25 cellular contexts compared by ENCODE assay signal in genomic region chr5:148924817-148925216, GRCh38.
DNase-seq lines count a peak whose midpoint lies in the region; ATAC-seq and TF ChIP-seq lines count a peak whose summit lies in the region.
"Had no signal": no experiment of that assay in that cellular context is flagged by ENCODE, and none has a peak within 500 bp of the region (broad histone marks: within the 10 kb centered on the region; RNA-seq: fewer than 3 reads in every experiment).

No MANE protein-coding gene starts in this region.

- H4K20me1 ChIP-seq in PC-9 (ENCODE audit: insufficient read depth): no peaks in the 10 kb centered on the region

- TF ChIP-seq CTCF in PC-9 (conservative IDR thresholded peaks at IDR 0.05) (no peak), epithelial cell of esophagus (IDR thresholded peaks at IDR 0.05; ENCODE audit: insufficient read depth, low read depth, low read length, missing control alignments) (no peak)

- 0 out of 2 replicates have a peak, but pooled peaks cover 4% of the 10 kb centered on the region for H3F3A ChIP-seq in PC-9 (ENCODE audit: insufficient read depth, low read depth)

- no peaks in the 10 kb centered on the region for H3K36me3 Mint-ChIP-seq in activated CD4-positive, alpha-beta memory T cell treated with anti-CD3 and anti-CD28 coated beads for 36 hours
- H3K36me3 Mint-ChIP-seq: natural killer cell treated with Interleukin-12 subunit alpha and Interleukin-12 subunit beta and Interleukin-15 and Interleukin-18, amount 100 ng/mL, for 72 hours had no signal

- H3K36me3 ChIP-seq in PC-9 (ENCODE audit: low read depth): peaks cover 4% of the 10 kb centered on the region; the same call in 1 of the 2 replicates
- H3K36me3 ChIP-seq: pancreas, uterus had no signal

- peaks cover 5% of the 10 kb centered on the region for H3K4me1 Mint-ChIP-seq in activated CD4-positive, alpha-beta memory T cell treated with anti-CD3 and anti-CD28 coated beads for 36 hours (ENCODE audit: low read depth)
- H3K4me1 Mint-ChIP-seq: activated CD4-positive, alpha-beta T cell treated with anti-CD3 and anti-CD28 coated beads, Interleukin-2, amount 10 ng/mL, durations not matched to agents 7 days and 5 days had no signal

- H3K4me1 ChIP-seq in PC-9 (replicated peaks; ENCODE audit: insufficient read depth): peaks cover 24% of the 10 kb centered on the region
- H3K4me1 ChIP-seq: pancreas, uterus had no signal

- H3K27ac Mint-ChIP-seq in activated CD4-positive, alpha-beta memory T cell treated with anti-CD3 and anti-CD28 coated beads for 36 hours: no peak overlapping the region
- H3K27ac Mint-ChIP-seq: activated CD4-positive, alpha-beta T cell treated with anti-CD3 and anti-CD28 coated beads, Interleukin-2, amount 10 ng/mL, durations not matched to agents 7 days and 5 days; natural killer cell treated with Interleukin-12 subunit alpha and Interleukin-12 subunit beta and Interleukin-15 and Interleukin-18, amount 100 ng/mL, for 72 hours; T-helper 1 cell treated with Interleukin-12 subunit alpha and Interleukin-12 subunit beta and Interleukin-4 antibody, amounts not matched to agents 30 μg/mL and 1 μg/mL, for 36 hours had no signal

- no peaks in the 10 kb centered on the region for H3K9me2 ChIP-seq in PC-9 (ENCODE audit: insufficient read depth)

- peaks cover 6% of the 10 kb centered on the region; the same call in 1 of the 2 replicates for H3K9me3 ChIP-seq in PC-9 (ENCODE audit: insufficient read depth, low read depth)
- H3K9me3 ChIP-seq: pancreas, uterus had no signal

- H3K27ac ChIP-seq in PC-9: peak overlapping the region; percentile 70
- H3K27ac ChIP-seq: hepatocyte, pancreas, uterus had no signal

- no peaks in the 10 kb centered on the region for H3K9me3 Mint-ChIP-seq in activated CD4-positive, alpha-beta memory T cell treated with anti-CD3 and anti-CD28 coated beads for 36 hours
- H3K9me3 Mint-ChIP-seq: activated CD4-positive, alpha-beta T cell treated with anti-CD3 and anti-CD28 coated beads, Interleukin-2, amount 10 ng/mL, durations not matched to agents 7 days and 5 days; central memory CD8-positive, alpha-beta T cell; natural killer cell treated with Interleukin-12 subunit alpha and Interleukin-12 subunit beta and Interleukin-15 and Interleukin-18, amount 100 ng/mL, for 72 hours; T-helper 1 cell treated with Interleukin-12 subunit alpha and Interleukin-12 subunit beta and Interleukin-4 antibody, amounts not matched to agents 30 μg/mL and 1 μg/mL, for 36 hours had no signal

- peaks cover 19% of the 10 kb centered on the region for H3K27me3 Mint-ChIP-seq in activated CD4-positive, alpha-beta memory T cell treated with anti-CD3 and anti-CD28 coated beads for 36 hours

- H3K4me3 ChIP-seq in PC-9: no peak overlapping the region
- no peak overlapping the region for H3K4me3 ChIP-seq in epithelial cell of esophagus (ENCODE audit: low read length)
- H3K4me3 ChIP-seq: GM12878, hepatocyte, pancreas, uterus had no signal

- peak overlapping the region; percentile 48 for H3K4me2 ChIP-seq in PC-9
- H3K4me2 ChIP-seq: hepatocyte had no signal

- BruUV-seq in PC-9 (replicated peaks; lab: Mats Ljungman, UMichigan): no TSS peak

- H2AFZ ChIP-seq in PC-9: no peak overlapping the region
- H2AFZ ChIP-seq: hepatocyte had no signal

- no peak overlapping the region for H3K4me3 Mint-ChIP-seq in activated CD4-positive, alpha-beta memory T cell treated with anti-CD3 and anti-CD28 coated beads for 36 hours
- H3K4me3 Mint-ChIP-seq: activated CD4-positive, alpha-beta T cell treated with anti-CD3 and anti-CD28 coated beads, Interleukin-2, amount 10 ng/mL, durations not matched to agents 7 days and 5 days; central memory CD8-positive, alpha-beta T cell; natural killer cell treated with Interleukin-12 subunit alpha and Interleukin-12 subunit beta and Interleukin-15 and Interleukin-18, amount 100 ng/mL, for 72 hours; T-helper 1 cell treated with Interleukin-12 subunit alpha and Interleukin-12 subunit beta and Interleukin-4 antibody, amounts not matched to agents 30 μg/mL and 1 μg/mL, for 36 hours had no signal

- intact Hi-C loops in PC-9 (cut with micrococcal nuclease; ENCODE audit: unreplicated experiment): no loop called here
- intact Hi-C loops in sciatic nerve (cut with DNase I): no loop called here
- intact Hi-C loops in activated CD4-positive, alpha-beta memory T cell treated with anti-CD3 and anti-CD28 coated beads for 36 hours (cut with micrococcal nuclease): no loop called here

- CTCF ChIA-PET in PC-9 (lab: Charles Lee): no interaction called here
- CTCF ChIA-PET in activated CD4-positive, alpha-beta memory T cell treated with anti-CD3 and anti-CD28 coated beads for 36 hours (lab: Charles Lee): interaction anchor here (0.8 to 1.7 kb wide), 2 partner anchors 33 to 194 kb away, joined by 3 to 5 read pairs; no protein-coding TSS in a partner anchor

- DNase-seq in DMS53 (lab: John Stamatoyannopoulos, UW) (peak; percentile 31), DMS53 treated with DMSO at 0.1 percent for 48 hours (lab: John Stamatoyannopoulos, UW; ENCODE audit: unreplicated experiment) (no peak), PC-9 (peak; percentile 48 to 84), epithelial cell of esophagus (ENCODE audit: low read depth) (peak; percentile 70), sciatic nerve (ENCODE audit: low spot score) (peak; percentile 65), AG08395 (ENCODE audit: low spot score) (no peak)
- DNase-seq in activated CD4-positive, alpha-beta memory T cell treated with anti-CD3 and anti-CD28 coated beads for 36 hours: no peak
- DNase-seq: 8988T; activated CD4-positive, alpha-beta T cell treated with anti-CD3 and anti-CD28 coated beads, Interleukin-2, amount 10 ng/mL, durations not matched to agents 7 days and 5 days; activated CD8-positive, alpha-beta memory T cell treated with anti-CD3 and anti-CD28 coated beads, Interleukin-2, amount 50 U/mL, for 48 hours; activated gamma-delta T cell; amygdala; effector CD8-positive, alpha-beta T cell; NCI-H1694; NCI-H345; pancreas; SIG-M5; stimulated activated CD4-positive, alpha-beta T cell treated with anti-CD3 and anti-CD28 coated beads, Interleukin-4, amount 100 ng/mL, for 1 hour had no signal

- POLR2A ChIA-PET in PC-9 (lab: Charles Lee; ENCODE audit: unreplicated experiment): no interaction called here
- POLR2A ChIA-PET in activated CD4-positive, alpha-beta memory T cell treated with anti-CD3 and anti-CD28 coated beads for 36 hours (lab: Charles Lee): no interaction called here

- no peak for ATAC-seq in sciatic nerve
- no peak for ATAC-seq in HG02623 (IDR thresholded peaks at IDR 0.05; ENCODE audit: unreplicated experiment)
- ATAC-seq: GM12878; natural killer cell treated with Interleukin-12 subunit alpha and Interleukin-12 subunit beta and Interleukin-15 and Interleukin-18, amount 100 ng/mL, for 72 hours; pancreas had no signal

- no peaks in the 10 kb centered on the region for H3K79me2 ChIP-seq in PC-9 (ENCODE audit: low read depth)
- H3K79me2 ChIP-seq: hepatocyte had no signal

- no peaks in the 10 kb centered on the region for H3K27me3 ChIP-seq in PC-9 (ENCODE audit: insufficient read depth, low read depth)
- H3K27me3 ChIP-seq: hepatocyte, pancreas, uterus had no signal

Comparison
In these comparisons a context has a peak if more than half of its experiments do, and no peak if none do; other contexts are left out.
1. DNase-seq: peak in DMS53 (single experiment), PC-9 (2 of 2), epithelial cell of esophagus (single experiment) and sciatic nerve (single experiment); none in DMS53 treated with DMSO at 0.1 percent for 48 hours (single experiment), AG08395 (single experiment) and activated CD4-positive, alpha-beta memory T cell treated with anti-CD3 and anti-CD28 coated beads for 36 hours (single experiment).